In the genomic region with DNA sequence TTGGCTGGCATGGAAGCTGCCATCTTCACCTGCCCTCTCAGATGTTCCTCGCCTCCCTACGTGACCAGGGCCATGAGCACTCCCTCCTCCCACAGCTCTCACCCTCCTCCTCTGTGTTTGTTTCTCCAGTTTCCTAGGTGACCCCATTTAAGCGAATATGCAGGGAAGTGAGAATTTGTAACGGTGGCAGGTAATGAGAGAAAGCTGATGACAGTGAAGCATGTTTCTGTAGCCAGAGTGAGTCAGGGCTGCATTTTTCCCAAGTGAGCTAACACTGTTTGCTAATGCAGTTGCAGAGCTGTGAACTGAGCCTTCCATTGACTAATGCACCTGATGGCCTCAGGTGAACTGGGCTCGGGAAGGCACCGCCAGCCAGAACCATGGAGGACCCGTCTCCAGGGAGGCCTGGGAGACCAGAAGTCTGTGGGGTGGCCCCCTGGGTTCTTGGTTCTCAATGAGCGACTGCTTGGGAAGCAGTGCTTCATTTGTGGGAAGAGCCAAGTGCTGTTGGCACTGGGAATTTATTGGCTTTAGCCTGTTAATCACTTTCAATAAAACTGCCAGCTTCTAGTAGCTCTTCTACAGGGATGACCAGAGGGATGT, we compare ENCODE assay signal across 12 cellular contexts.
DNase-seq lines count a peak whose midpoint lies in the region; ATAC-seq, FAIRE-seq and TF ChIP-seq lines count a peak whose summit lies in the region.
"Had no signal": no experiment of that assay in that cellular context is flagged by ENCODE, and none has a peak within 500 bp of the region (broad histone marks: within the 10 kb centered on the region; RNA-seq: fewer than 3 reads in every experiment).

No MANE protein-coding gene starts in this region.

- H3K4me3 ChIP-seq in LNCaP clone FGC (ENCODE audit: low read depth, low read length) (no peak overlapping the region), bronchial epithelial cell (ENCODE audit: low read depth, low read length) (no peak overlapping the region)

- peak overlapping the region; percentile 92 for H3K27ac Mint-ChIP-seq in mesothelial cell of epicardium
- H3K27ac Mint-ChIP-seq: CD8-positive, alpha-beta T cell had no signal

- no peak for TF ChIP-seq CTCF in LNCaP clone FGC (IDR thresholded peaks at IDR 0.05; ENCODE audit: control insufficient read depth, extremely low read depth, insufficient read depth)
- TF ChIP-seq CTCF in bronchial epithelial cell (IDR thresholded peaks at IDR 0.05; ENCODE audit: insufficient read depth, low read length, severe bottlenecking): no peak
- TF ChIP-seq CTCF in mesothelial cell of epicardium (IDR thresholded peaks at IDR 0.05; ENCODE audit: unreplicated experiment): no peak

- peaks cover 13% of the 10 kb centered on the region for H3K36me3 ChIP-seq in bronchial epithelial cell (ENCODE audit: control insufficient read depth, insufficient read depth, low read length)

- ATAC-seq in GM19395 (IDR thresholded peaks at IDR 0.05; ENCODE audit: unreplicated experiment) (no peak), HG02884 (IDR thresholded peaks at IDR 0.05; ENCODE audit: unreplicated experiment) (no peak), HG02973 (IDR thresholded peaks at IDR 0.05; ENCODE audit: unreplicated experiment) (no peak)
- ATAC-seq: CD8-positive, alpha-beta T cell had no signal

- H3K27me3 Mint-ChIP-seq in mesothelial cell of epicardium (ENCODE audit: low read depth): no peaks in the 10 kb centered on the region

- H3K4me3 Mint-ChIP-seq in mesothelial cell of epicardium: no peak overlapping the region
- H3K4me3 Mint-ChIP-seq: CD8-positive, alpha-beta T cell had no signal

- DNase-seq in ELR (ENCODE audit: low read depth): peak; percentile 7
- DNase-seq in LNCaP clone FGC (ENCODE audit: low read depth): peak; percentile 53
- peak; percentile 100 for DNase-seq in bronchial epithelial cell (ENCODE audit: low read depth)
- no peak for DNase-seq in mesothelial cell of epicardium (ENCODE audit: low spot score in 2 of 2, unreplicated experiment in 2 of 2)
- DNase-seq: anterior cingulate cortex; CD8-positive, alpha-beta T cell; IMR-90; NCI-H345; stimulated activated CD4-positive, alpha-beta T cell treated with anti-CD3 and anti-CD28 coated beads, Interleukin-4, amount 100 ng/mL, for 1 hour had no signal

- H3K27me3 ChIP-seq in bronchial epithelial cell (ENCODE audit: control insufficient read depth, insufficient read depth, low read length): no peaks in the 10 kb centered on the region

- H3K4me1 Mint-ChIP-seq in mesothelial cell of epicardium: peaks cover 42% of the 10 kb centered on the region

- FAIRE-seq in bronchial epithelial cell (lab: Jason Lieb, UNC): peak; percentile 99

- H3K9me3 Mint-ChIP-seq in mesothelial cell of epicardium: no peaks in the 10 kb centered on the region
- H3K9me3 Mint-ChIP-seq: CD8-positive, alpha-beta T cell had no signal

- H3K36me3 Mint-ChIP-seq in mesothelial cell of epicardium: peaks cover 13% of the 10 kb centered on the region
- H3K36me3 Mint-ChIP-seq: CD8-positive, alpha-beta T cell had no signal

Comparison
In these comparisons a context has a peak if more than half of its experiments do, and no peak if none do; other contexts are left out.
1. DNase-seq: peak in ELR (single experiment), LNCaP clone FGC (single experiment) and bronchial epithelial cell (single experiment); none in mesothelial cell of epicardium (0 of 2).